In the genomic region with DNA sequence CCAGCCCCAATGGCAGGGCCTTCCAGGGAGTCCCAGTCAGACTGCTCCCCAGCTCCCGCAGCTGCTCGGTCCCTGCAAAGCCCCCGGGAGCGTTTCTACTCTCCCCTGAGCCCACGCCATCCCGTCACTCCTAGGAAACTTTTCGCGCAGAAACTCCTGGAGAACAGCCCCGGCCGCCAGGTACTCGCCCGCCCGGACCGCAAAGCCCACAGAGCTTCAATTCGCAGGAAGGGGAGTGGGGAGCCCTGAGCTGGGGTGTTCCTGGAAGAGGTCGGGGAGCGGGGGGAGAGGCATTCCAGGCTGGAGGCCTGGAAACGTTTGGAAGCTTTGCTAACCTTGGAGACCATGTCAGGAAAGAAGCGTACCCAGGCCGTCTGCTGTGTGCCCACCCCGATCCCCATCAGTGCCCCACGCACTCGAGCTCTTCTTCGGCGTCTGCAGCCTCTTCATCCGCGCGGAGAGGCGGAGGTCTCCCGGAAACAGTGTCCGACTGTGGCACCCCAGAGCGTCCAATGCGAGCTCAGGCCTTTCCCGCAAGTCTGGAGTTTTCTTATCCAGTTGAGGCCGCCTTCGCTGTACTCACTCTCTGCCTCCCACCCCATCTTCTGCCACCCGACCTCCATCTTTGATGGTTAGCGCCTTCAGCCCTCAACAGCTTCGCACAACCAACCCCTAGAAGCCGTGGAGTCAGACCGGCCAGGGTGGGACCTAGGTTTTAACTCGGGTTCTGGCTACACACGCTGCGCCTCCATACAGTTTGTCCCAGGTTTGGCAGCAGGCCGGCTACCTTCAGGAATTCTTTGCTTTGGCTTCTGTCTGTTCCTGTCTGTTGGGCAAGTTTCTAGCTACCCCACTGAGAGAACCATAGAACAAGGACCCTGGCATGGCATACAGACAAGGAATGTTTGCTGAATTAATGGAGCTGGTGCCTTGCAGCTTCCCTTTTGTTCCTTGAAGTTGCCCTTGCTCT, we compare ENCODE assay signal across 9 cellular contexts. TPM values are rescaled to one million over a fixed set of nuclear protein-coding genes. Genes with fewer than 3 reads are reported as not detected.
A peak's percentile ranks its signal among the peaks of the same experiment; 100 is the strongest.
DNase-seq lines count a peak whose midpoint lies in the region; ATAC-seq and TF ChIP-seq lines count a peak whose summit lies in the region.
"Had no signal": no experiment of that assay in that cellular context is flagged by ENCODE, and none has a peak within 500 bp of the region (broad histone marks: within the 10 kb centered on the region; RNA-seq: fewer than 3 reads in every experiment).

No MANE protein-coding gene starts in this region.

- H3K9me3 ChIP-seq in DOHH2 (ENCODE audit: control insufficient read depth, insufficient read depth, low read length): no peaks in the 10 kb centered on the region

- peaks cover 41% of the 10 kb centered on the region for H3K4me1 ChIP-seq in DOHH2 (ENCODE audit: control insufficient read depth, low read length)

- no peaks in the 10 kb centered on the region for H4K20me1 ChIP-seq in DOHH2 (ENCODE audit: control insufficient read depth, insufficient read depth, low read depth, low read length)

- POLR2A ChIA-PET in T-cell (lab: Charles Lee): interaction anchor here in 1 of 2 donors (0.5 kb wide), 2 partner anchors 30 to 336 kb away, joined by 7 to 8 read pairs; no protein-coding TSS in a partner anchor

- peaks cover 14% of the 10 kb centered on the region for H3K36me3 ChIP-seq in DOHH2 (ENCODE audit: control insufficient read depth, low read length)

- H3K9me3 Mint-ChIP-seq in T-cell (no peaks in the 10 kb centered on the region), progenitor cell of endocrine pancreas (ENCODE audit: low read depth) (no peaks in the 10 kb centered on the region)

- H3K36me3 Mint-ChIP-seq in T-cell: peaks cover 29% of the 10 kb centered on the region
- peaks cover 12% of the 10 kb centered on the region for H3K36me3 Mint-ChIP-seq in progenitor cell of endocrine pancreas (ENCODE audit: insufficient read depth)

- H3K4me1 Mint-ChIP-seq in T-cell: peaks cover 51 to 75% (median 63%) of the 10 kb centered on the region in 3 donors
- peaks cover 44% of the 10 kb centered on the region for H3K4me1 Mint-ChIP-seq in progenitor cell of endocrine pancreas (ENCODE audit: low read depth)

- peaks cover 47% of the 10 kb centered on the region for H3K27me3 ChIP-seq in DOHH2 (ENCODE audit: control insufficient read depth, low read length)

- H3K4me3 ChIP-seq in DOHH2 (ENCODE audit: low read length) (peak overlapping the region; percentile 68), foreskin fibroblast (ENCODE audit: low read depth in 1 of 2, low read length in 2 of 2) (peak overlapping the region; percentile 52 to 70)

- ATAC-seq in T-cell (replicated peaks in 1 of 4): no peak
- no peak for ATAC-seq in GM19452 (IDR thresholded peaks at IDR 0.05; ENCODE audit: unreplicated experiment)
- ATAC-seq in HG03520 (IDR thresholded peaks at IDR 0.05; ENCODE audit: unreplicated experiment): no peak
- no peak for ATAC-seq in HG03039 (IDR thresholded peaks at IDR 0.05; ENCODE audit: unreplicated experiment)

- peak overlapping the region; percentile 82 for H3K4me2 ChIP-seq in DOHH2 (ENCODE audit: low read length)

- peak overlapping the region; percentile 67 to 70 (median 68) for H3K4me3 Mint-ChIP-seq in T-cell
- peak overlapping the region; percentile 77 for H3K4me3 Mint-ChIP-seq in progenitor cell of endocrine pancreas (ENCODE audit: low read depth)

- CTCF ChIA-PET in T-cell (lab: Charles Lee): interaction anchor here (0.5 to 1.2 kb wide), 2 partner anchors 28 to 45 kb away, joined by 3 to 4 read pairs; partner anchors contain the start of gene WBP1 (in 1 of the 2)

- H3K9me2 ChIP-seq in DOHH2 (replicated peaks; ENCODE audit: control insufficient read depth, low read length): no peaks in the 10 kb centered on the region

- H3K79me2 ChIP-seq in DOHH2 (ENCODE audit: control insufficient read depth, low read length): peaks cover 13% of the 10 kb centered on the region

- no peaks in the 10 kb centered on the region for H3F3A ChIP-seq in DOHH2 (ENCODE audit: control insufficient read depth, insufficient read depth)

- H3K27ac ChIP-seq in DOHH2 (ENCODE audit: low read depth, low read length): no peak overlapping the region

- DNase-seq in T-cell: no peak
- no peak for DNase-seq in foreskin fibroblast
- DNase-seq in progenitor cell of endocrine pancreas (ENCODE audit: low spot score, unreplicated experiment): no peak
- no peak for DNase-seq in NOMO-1 treated with DMSO at 0.1 percent for 48 hours (lab: John Stamatoyannopoulos, UW; ENCODE audit: unreplicated experiment)
- DNase-seq: NCI-H1694 had no signal

- H3K27ac Mint-ChIP-seq in T-cell (peak overlapping the region; percentile 34 to 52), progenitor cell of endocrine pancreas (peak overlapping the region; percentile 94)

- peaks cover 47 to 68% of the 10 kb centered on the region in 2 donors for H3K27me3 Mint-ChIP-seq in T-cell
- peaks cover 15% of the 10 kb centered on the region for H3K27me3 Mint-ChIP-seq in progenitor cell of endocrine pancreas

- TF ChIP-seq CTCF in DOHH2 (IDR thresholded peaks at IDR 0.05; ENCODE audit: low read depth, low read length, poor library complexity, severe bottlenecking): no peak
- no peak for TF ChIP-seq CTCF in foreskin fibroblast (IDR thresholded peaks at IDR 0.05; ENCODE audit: low read depth, low read length)
- no peak for TF ChIP-seq CTCF in progenitor cell of endocrine pancreas (IDR thresholded peaks at IDR 0.05; ENCODE audit: unreplicated experiment)

RNA-seq across cellular contexts. Expression of gene PCGF1, which starts 3.7 kb away (rescaled TPM):
- total RNA-seq in T-cell (10 to 100 TPM; 17.6 to 34.3 (median 28.0) TPM), progenitor cell of endocrine pancreas (23.3 and 24.4 TPM in 2 replicates)

RNA-seq across cellular contexts. Expression of gene LBX2, which starts 4.4 kb away (rescaled TPM):
- total RNA-seq in T-cell (under 1 TPM in 4 of 5 donors, not detected in 1; 0.32 to 0.73 (median 0.66) TPM), progenitor cell of endocrine pancreas (7.3 and 9.3 TPM in 2 replicates)

RNA-seq across cellular contexts. Expression of gene TLX2, which starts 10.5 kb away (rescaled TPM):
- total RNA-seq in T-cell (under 1 TPM in 2 of 5 donors, not detected in 3; 0.28 to 0.46 TPM), progenitor cell of endocrine pancreas (0.33 TPM in 1 of 2 replicates, not detected in the other)

RNA-seq across cellular contexts. Expression of gene TTC31, which starts 20.9 kb away (rescaled TPM):
- total RNA-seq in T-cell (10 to 100 TPM; 33.1 to 45.8 (median 44.6) TPM), progenitor cell of endocrine pancreas (32.2 and 34.8 TPM in 2 replicates)

RNA-seq across cellular contexts. Expression of gene CCDC142, which starts 21.0 kb away (rescaled TPM):
- total RNA-seq in T-cell (10 to 100 TPM; 16.1 to 59.3 (median 56.7) TPM), progenitor cell of endocrine pancreas (39.9 and 42.0 TPM in 2 replicates)
